8 cellular contexts compared by ENCODE assay signal in the genomic region with DNA sequence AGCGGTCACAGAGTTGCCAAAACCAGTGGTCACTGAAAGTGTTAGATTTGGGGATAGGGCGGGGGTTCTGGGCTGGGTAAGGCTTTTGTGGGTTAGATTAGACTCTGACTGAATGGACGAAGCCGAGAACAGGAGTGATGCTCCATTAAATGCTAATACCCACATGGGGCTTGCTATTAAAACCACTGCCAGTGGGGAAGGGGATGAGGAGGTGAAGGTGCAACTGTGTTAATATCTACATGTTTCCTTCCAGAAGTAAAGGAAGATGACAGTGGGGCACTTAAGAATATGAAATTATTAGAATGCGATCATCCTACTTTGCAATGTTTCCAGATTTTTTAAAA. TPM values are rescaled to one million over a fixed set of nuclear protein-coding genes. Genes with fewer than 3 reads are reported as not detected.
DNase-seq lines count a peak whose midpoint lies in the region; ATAC-seq, FAIRE-seq and TF ChIP-seq lines count a peak whose summit lies in the region.

No MANE protein-coding gene starts in this region.

- H3K4me3 ChIP-seq in BLaER1 treated with 17β-estradiol and CSF1 and Interleukin-3, amounts not matched to agents 10 nM and 100 nM, result peak overlapping the region; percentile 74 to 91 (median 81)
- H3K4me3 ChIP-seq in MM.1S (ENCODE audit: low read length) (peak overlapping the region; percentile 70), colonic mucosa (peak overlapping the region; percentile 54), mucosa of stomach (ENCODE audit: low read length) (peak overlapping the region; percentile 93)

- DNase-seq in MM.1S, result no peak
- no peak for DNase-seq in colonic mucosa
- DNase-seq in NCI-H2171 treated with DMSO at 0.1 percent for 48 hours (lab: John Stamatoyannopoulos, UW), result no peak
- no peak for DNase-seq in urothelium cell line (ENCODE audit: low spot score)

- FAIRE-seq in urothelium cell line (lab: Jason Lieb, UNC), result no peak

- H3K4me2 ChIP-seq in BLaER1 treated with 17β-estradiol and CSF1 and Interleukin-3, amounts not matched to agents 10 nM and 100 nM, result peak overlapping the region; percentile 74 to 91 (median 81)
- H3K4me2 ChIP-seq in MM.1S (ENCODE audit: low read depth, low read length), result peak overlapping the region; percentile 61; the same call in 1 of the 2 replicates

- no peak for TF ChIP-seq CTCF in MM.1S (IDR thresholded peaks at IDR 0.05; ENCODE audit: low read length)
- no peak for TF ChIP-seq CTCF in colonic mucosa (IDR thresholded peaks at IDR 0.05)

- peak overlapping the region; percentile 91 to 98 (median 94) for H3K9ac ChIP-seq in BLaER1 treated with 17β-estradiol and CSF1 and Interleukin-3, amounts not matched to agents 10 nM and 100 nM
- H3K9ac ChIP-seq in MM.1S (ENCODE audit: low read length), result peak overlapping the region; percentile 58; the same call in 1 of the 2 replicates
- H3K9ac ChIP-seq in colonic mucosa (ENCODE audit: low read depth in 2 of 2, low read length in 2 of 2), result peak overlapping the region; percentile 78 to 94
- H3K9ac ChIP-seq in mucosa of stomach (ENCODE audit: low read length), result peak overlapping the region; percentile 92

- H3K79me2 ChIP-seq in MM.1S (ENCODE audit: low read length), result no peaks in the 10 kb centered on the region

- H3K4me1 ChIP-seq in BLaER1 treated with 17β-estradiol and CSF1 and Interleukin-3, amounts not matched to agents 10 nM and 100 nM, result peaks cover 7 to 26% (median 14%) of the 10 kb centered on the region in 10 experiments; a peak in 18 of 20 replicates
- H3K4me1 ChIP-seq in MM.1S (ENCODE audit: low read length) (no peaks in the 10 kb centered on the region), colonic mucosa (no peaks in the 10 kb centered on the region), mucosa of stomach (ENCODE audit: control insufficient read depth, insufficient read depth, low read length) (no peaks in the 10 kb centered on the region)

- H3K27ac ChIP-seq in BLaER1 treated with 17β-estradiol and CSF1 and Interleukin-3, amounts not matched to agents 10 nM and 100 nM, result peak overlapping the region; percentile 89 to 97 (median 94)
- H3K27ac ChIP-seq in MM.1S (ENCODE audit: low read length) (peak overlapping the region; percentile 50; the same call in 1 of the 2 replicates), colonic mucosa (peak overlapping the region; percentile 80)

- H4K20me1 ChIP-seq in BLaER1 treated with 17β-estradiol and CSF1 and Interleukin-3, amounts not matched to agents 10 nM and 100 nM, result no peaks in the 10 kb centered on the region
- no peaks in the 10 kb centered on the region for H4K20me1 ChIP-seq in MM.1S (ENCODE audit: insufficient read depth, low read length)

- H3K9me2 ChIP-seq in MM.1S (replicated peaks; ENCODE audit: insufficient read depth, low read length), result no peaks in the 10 kb centered on the region

- no peaks in the 10 kb centered on the region for H3K27me3 ChIP-seq in BLaER1 treated with 17β-estradiol and CSF1 and Interleukin-3, amounts not matched to agents 10 nM and 100 nM
- H3K27me3 ChIP-seq in MM.1S (replicated peaks; ENCODE audit: insufficient read depth, low read length) (no peaks in the 10 kb centered on the region), colonic mucosa (no peaks in the 10 kb centered on the region), mucosa of stomach (ENCODE audit: control insufficient read depth, insufficient read depth, low read length) (no peaks in the 10 kb centered on the region)

- H3K36me3 ChIP-seq in BLaER1 treated with 17β-estradiol and CSF1 and Interleukin-3, amounts not matched to agents 10 nM and 100 nM, result peaks cover 52 to 75% (median 72%) of the 10 kb centered on the region in 11 experiments
- 0 out of 2 replicates have a peak, but pooled peaks cover under 1% of the 10 kb centered on the region for H3K36me3 ChIP-seq in MM.1S (replicated peaks; ENCODE audit: insufficient read depth, low read length)
- H3K36me3 ChIP-seq in colonic mucosa, result peaks cover 12% of the 10 kb centered on the region
- no peaks in the 10 kb centered on the region for H3K36me3 ChIP-seq in mucosa of stomach (ENCODE audit: control insufficient read depth, insufficient read depth, low read length)

- peak overlapping the region; percentile 79 for H2AFZ ChIP-seq in MM.1S (ENCODE audit: low read length)

- intact Hi-C loops in colonic mucosa (cut with DNase I), result no loop called here

- H3K9me3 ChIP-seq in BLaER1 treated with 17β-estradiol and CSF1 and Interleukin-3, amounts not matched to agents 10 nM and 100 nM (replicated peaks in 1 of 11), result peaks cover 73 to 80% (median 77%) of the 10 kb centered on the region in 11 experiments
- no peaks in the 10 kb centered on the region for H3K9me3 ChIP-seq in MM.1S (replicated peaks; ENCODE audit: insufficient read depth, low read length)
- H3K9me3 ChIP-seq in colonic mucosa, result no peaks in the 10 kb centered on the region
- peaks cover 17% of the 10 kb centered on the region for H3K9me3 ChIP-seq in mucosa of stomach (ENCODE audit: control insufficient read depth, low read length)

- no peaks in the 10 kb centered on the region for H3F3A ChIP-seq in MM.1S (ENCODE audit: insufficient read depth, low read length)

- ATAC-seq in GM21447 (IDR thresholded peaks at IDR 0.05; ENCODE audit: unreplicated experiment), result peak; percentile 16
- ATAC-seq in HG02571 (IDR thresholded peaks at IDR 0.05; ENCODE audit: unreplicated experiment), result no peak

RNA-seq across cellular contexts. Expression of a gene that starts 0.6 kb away (rescaled TPM):
- total RNA-seq in colonic mucosa, result 1 to 10 TPM; 3.3 to 4.2 TPM

RNA-seq across cellular contexts. Expression of a gene that starts 19.9 kb away (rescaled TPM):
- total RNA-seq in colonic mucosa, result 1 to 10 TPM; 7.7 to 7.8 TPM

RNA-seq across cellular contexts. Expression of a gene that starts 20.7 kb away (rescaled TPM):
- total RNA-seq in colonic mucosa, result 1 to 10 TPM; 4.6 to 4.7 TPM

RNA-seq across cellular contexts. Expression of a gene that starts 42.1 kb away (rescaled TPM):
- 10 to 100 TPM; 10.5 to 11.1 TPM for total RNA-seq in colonic mucosa
